16 cellular contexts compared by ENCODE assay signal in genomic region chr20:44745122-44745521, GRCh38. TPM values are rescaled to one million over a fixed set of nuclear protein-coding genes. Genes with fewer than 3 reads are reported as not detected.
DNase-seq lines count a peak whose midpoint lies in the region; ATAC-seq, FAIRE-seq and TF ChIP-seq lines count a peak whose summit lies in the region.
"Had no signal": no experiment of that assay in that cellular context is flagged by ENCODE, and none has a peak within 500 bp of the region (broad histone marks: within the 10 kb centered on the region; RNA-seq: fewer than 3 reads in every experiment).

No MANE protein-coding gene starts in this region.

- peaks cover 34% of the 10 kb centered on the region for H3K4me1 ChIP-seq in A549
- H3K4me1 ChIP-seq in HEK293 (ENCODE audit: control insufficient read depth, insufficient read depth, low read length): peaks cover 4% of the 10 kb centered on the region; the same call in 1 of the 2 replicates
- H3K4me1 ChIP-seq in breast epithelium: peaks cover 0 to 10% of the 10 kb centered on the region in 2 donors

- TF ChIP-seq POLR2A in A549 (IDR thresholded peaks at IDR 0.05; ENCODE audit: low read length): no peak
- TF ChIP-seq POLR2A in breast epithelium (IDR thresholded peaks at IDR 0.05): no peak

- TF ChIP-seq EP300 in A549 (IDR thresholded peaks at IDR 0.05): no peak

- DNase-seq in A549 (ENCODE audit: low read depth in 1 of 2, low spot score in 1 of 2): no peak
- no peak for DNase-seq in breast epithelium (ENCODE audit: low spot score in 2 of 2)
- no peak for DNase-seq in activated effector memory CD4-positive, alpha-beta T cell treated with Interleukin-2 at 50 U/mL for 16 hours
- DNase-seq in stimulated activated CD4-positive, alpha-beta T cell treated with anti-CD3 and anti-CD28 coated beads, Interleukin-1b, Interleukin-23, amount 100 ng/mL, for 48 hours: no peak
- no peak for DNase-seq in NCI-H526 (lab: John Stamatoyannopoulos, UW)
- DNase-seq: GF-D8, kidney glomerular epithelial cell, NCI-H2029 treated with DMSO at 0.1 percent for 48 hours had no signal

- no peaks in the 10 kb centered on the region for H3K9me3 Mint-ChIP-seq in nephron

- peak overlapping the region; percentile 70 to 77 (median 76) for H3K4me3 Mint-ChIP-seq in nephron

- H3K4me2 ChIP-seq in A549: peak overlapping the region; percentile 94

- TF ChIP-seq RAD21 in A549 (conservative IDR thresholded peaks at IDR 0.05 in 1 of 2, IDR thresholded peaks at IDR 0.05 in 1 of 2): no peak

- no peaks in the 10 kb centered on the region for H3K27me3 ChIP-seq in breast epithelium

- H3K27me3 Mint-ChIP-seq in nephron (ENCODE audit: low read depth): peaks cover 50% of the 10 kb centered on the region

- ATAC-seq in A549: no peak
- no peak for ATAC-seq in GM18907 (IDR thresholded peaks at IDR 0.05; ENCODE audit: unreplicated experiment)

- 70% methylated on average over 4 of the region's 4 CpGs for WGBS in A549 (ENCODE audit: missing lambda C conversion rate)

- H3K27ac ChIP-seq in A549: peak overlapping the region; percentile 75 to 94; a peak in 5 of 6 replicates
- no peak overlapping the region for H3K27ac ChIP-seq in HEK293 (ENCODE audit: extremely low read depth, low read depth, low read length)
- peak overlapping the region; percentile 67 to 89 for H3K27ac ChIP-seq in breast epithelium
- H3K27ac ChIP-seq: BLaER1, KMS-11 had no signal

- H3K36me3 ChIP-seq in HEK293 (ENCODE audit: control insufficient read depth in 2 of 2, insufficient read depth in 1 of 2, low read length in 2 of 2): no peaks in the 10 kb centered on the region
- H3K36me3 ChIP-seq in breast epithelium: no peaks in the 10 kb centered on the region
- H3K36me3 ChIP-seq: BLaER1 had no signal

- no peak overlapping the region for H3K27ac Mint-ChIP-seq in nephron

- POLR2A ChIA-PET in A549 (lab: Yijun Ruan, JAX) (interaction anchor here (0.6 kb wide), 1 partner anchor 59 kb away, joined by 7 read pairs; no protein-coding TSS in a partner anchor), HEK293 (lab: Yijun Ruan, JAX) (no interaction called here)

- peaks cover 8% of the 10 kb centered on the region for H3K4me1 Mint-ChIP-seq in nephron

- H3K4me3 ChIP-seq in A549 (no peak overlapping the region; the same call in 2 of the 3 replicates), HEK293 (ENCODE audit: low read depth, low read length) (no peak overlapping the region), breast epithelium (peak overlapping the region; percentile 59 to 90 (median 64))
- H3K4me3 ChIP-seq: BLaER1 had no signal

- intact Hi-C loops in breast epithelium (cut with DNase I; ENCODE audit: low total_unique reads): no loop called here

- H3K36me3 Mint-ChIP-seq in nephron (ENCODE audit: low read depth): no peaks in the 10 kb centered on the region

- TF ChIP-seq CTCF in A549 (IDR thresholded peaks at IDR 0.05) (no peak), HEK293 (tag by site-specific recombination; IDR thresholded peaks at IDR 0.05) (no peak), breast epithelium (IDR thresholded peaks at IDR 0.05) (no peak), nephron (IDR thresholded peaks at IDR 0.05; ENCODE audit: unreplicated experiment in 3 of 3) (no peak)

- FAIRE-seq in A549 (lab: Jason Lieb, UNC): no peak

- CTCF ChIA-PET in A549 (lab: Yijun Ruan, JAX) (interaction anchor here (1.2 to 9.5 kb wide), 4 partner anchors 47 to 123 kb away, joined by 3 to 119 read pairs (median 50); no protein-coding TSS in a partner anchor), HEK293 (lab: Yijun Ruan, JAX) (interaction anchor here (2.1 kb wide), 1 partner anchor 12 kb away, joined by 6 read pairs; no protein-coding TSS in a partner anchor)

- no peaks in the 10 kb centered on the region for H3K9me3 ChIP-seq in A549
- no peaks in the 10 kb centered on the region for H3K9me3 ChIP-seq in HEK293 (ENCODE audit: control insufficient read depth, insufficient read depth, low read depth, low read length)
- no peaks in the 10 kb centered on the region for H3K9me3 ChIP-seq in breast epithelium
- H3K9me3 ChIP-seq: BLaER1, SK-N-SH had no signal

TF ChIP-seq in A549, 52 proteins besides CTCF, POLR2A, EP300 and RAD21:
- TF ChIP-seq NPAS2 (CRISPR knock-in tag; IDR thresholded peaks at IDR 0.05; ENCODE audit: borderline replicate concordance): no peak
- no peak for TF ChIP-seq TFCP2L1 (CRISPR knock-in tag; IDR thresholded peaks at IDR 0.05)
- no peak for TF ChIP-seq POLR2AphosphoS2 (conservative IDR thresholded peaks at IDR 0.05; ENCODE audit: low read length)
- no peak for TF ChIP-seq CHD2 (IDR thresholded peaks at IDR 0.05; ENCODE audit: low read length, partially characterized antibody)

TF ChIP-seq in HEK293, 187 proteins besides CTCF, POLR2A, EP300 and RAD21:
- TF ChIP-seq ZFP37 (tag by site-specific recombination; IDR thresholded peaks at IDR 0.05) (no peak), WT1 (tag by site-specific recombination; IDR thresholded peaks at IDR 0.05) (peak; percentile 60), ZNF366 (tag by site-specific recombination; conservative IDR thresholded peaks at IDR 0.05) (peak; percentile 78)

RNA-seq across cellular contexts. Expression of gene KCNK15, which starts 0.5 kb away (rescaled TPM):
- polyA plus RNA-seq in A549 (2011; rRNA removed) (0.33 and 0.49 TPM in 2 replicates), A549 (2017; fragmentation: RNase III; extraction: RNeasy Plus Mini Kit Qiagen cat#74134 plus additional on column Dnase treatment) (0.41 to 0.67 TPM (median 0.43 TPM) in 3 replicates)
- polyA plus RNA-seq in A549 (2012; cell fraction: cytosol; rRNA removed): 0.73 and 1.3 TPM in 2 replicates
- polyA plus RNA-seq in A549 (2012; cell fraction: nucleus; rRNA removed): 0.76 and 0.90 TPM in 2 replicates
- 0.58 and 0.66 TPM in 2 replicates for polyA minus RNA-seq in A549 (2011; rRNA and poly(A)+ RNA removed)
- total RNA-seq in breast epithelium: 1 to 10 TPM; 5.0 to 7.3 (median 5.6) TPM
- total RNA-seq: dermis microvascular lymphatic vessel endothelial cell had no signal
- polyA plus RNA-seq: neural cell had no signal

RNA-seq across cellular contexts. Expression of gene CCN5, which starts 30.0 kb away (rescaled TPM):
- 9.9 and 10.1 TPM in 2 replicates for polyA plus RNA-seq in A549 (2011; rRNA removed)
- polyA plus RNA-seq in A549 (2012; cell fraction: cytosol; rRNA removed): 32.0 and 52.5 TPM in 2 replicates
- 59.4 and 69.8 TPM in 2 replicates for polyA plus RNA-seq in A549 (2012; cell fraction: nucleus; rRNA removed)
- polyA plus RNA-seq in A549 (2017; fragmentation: RNase III; extraction: RNeasy Plus Mini Kit Qiagen cat#74134 plus additional on column Dnase treatment): 11.1 to 13.9 TPM (median 12.3 TPM) in 3 replicates
- polyA minus RNA-seq in A549 (2011; rRNA and poly(A)+ RNA removed): 4.5 and 6.9 TPM in 2 replicates
- total RNA-seq in breast epithelium: 1,000 to 10,000 TPM in 1 of 3 donors, 10 to 100 TPM in 2; 16.1 to 1,283 (median 39.0) TPM
- total RNA-seq: dermis microvascular lymphatic vessel endothelial cell had no signal
- polyA plus RNA-seq: neural cell had no signal

Comparison
In these comparisons a context has a peak if more than half of its experiments do, and no peak if none do; other contexts are left out.
1. H3K4me3 ChIP-seq: peak in breast epithelium (3 of 3); none in A549 (single experiment) and HEK293 (single experiment).